ENCODE assay signal across 25 cellular contexts in the genomic region with DNA sequence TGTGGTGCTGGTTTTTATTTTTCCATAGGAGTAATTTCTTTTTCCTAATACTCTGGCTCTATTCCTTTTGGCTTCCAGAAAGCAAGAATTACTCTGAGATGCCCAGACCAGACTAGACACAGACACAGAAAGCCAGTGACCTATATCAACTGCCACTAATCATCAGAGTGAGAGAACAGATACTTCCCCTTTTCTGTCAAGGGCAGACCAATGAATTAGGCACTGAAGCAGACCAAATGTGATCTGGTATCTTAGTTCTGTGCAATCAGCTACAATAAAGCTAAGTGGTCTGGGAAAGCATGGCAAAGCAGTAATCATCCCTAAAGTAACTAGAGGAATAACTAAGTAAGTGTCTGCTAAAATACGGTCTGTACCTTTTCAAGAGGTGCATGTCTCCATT.
DNase-seq lines count a peak whose midpoint lies in the region; ATAC-seq lines count a peak whose summit lies in the region.
"Had no signal": no experiment of that assay in that cellular context is flagged by ENCODE, and none has a peak within 500 bp of the region (broad histone marks: within the 10 kb centered on the region; RNA-seq: fewer than 3 reads in every experiment).

No MANE protein-coding gene starts in this region.

- ATAC-seq in HG02610 (IDR thresholded peaks at IDR 0.05; ENCODE audit: unreplicated experiment), result peak; percentile 42
- ATAC-seq: body of pancreas; effector memory CD8-positive, alpha-beta T cell; esophagus mucosa; HepG2; PC-3 had no signal

- H3K36me3 ChIP-seq in SJCRH30, result no peaks in the 10 kb centered on the region
- H3K36me3 ChIP-seq: prostate gland, SJSA1, thyroid gland had no signal

- H3K9me3 ChIP-seq in SJCRH30 (replicated peaks), result no peaks in the 10 kb centered on the region
- H3K9me3 ChIP-seq: body of pancreas, prostate gland, SJSA1, thyroid gland had no signal

- no peak overlapping the region for H3K27ac ChIP-seq in SJCRH30
- H3K27ac ChIP-seq: body of pancreas, prostate gland, SJSA1 had no signal

- no peaks in the 10 kb centered on the region for H3K4me1 ChIP-seq in SJCRH30
- H3K4me1 ChIP-seq: body of pancreas, prostate gland, SJSA1 had no signal

- peak; percentile 21 for DNase-seq in DMS79 (lab: John Stamatoyannopoulos, UW)
- peak; percentile 99 for DNase-seq in OCI-M1 (lab: John Stamatoyannopoulos, UW)
- peak; percentile 31 for DNase-seq in left kidney (ENCODE audit: low read depth, low spot score)
- no peak for DNase-seq in NCI-H128 (lab: John Stamatoyannopoulos, UW; ENCODE audit: unreplicated experiment)
- no peak for DNase-seq in SJCRH30
- no peak for DNase-seq in NCI-H1105 treated with DMSO at 0.1 percent for 48 hours (lab: John Stamatoyannopoulos, UW)
- DNase-seq: activated CD4-positive, alpha-beta memory T cell treated with anti-CD3 and anti-CD28 coated beads for 36 hours; activated gamma-delta T cell; activated T-cell treated with anti-CD3 and anti-CD28 coated beads for 4 hours; CD8-positive, alpha-beta memory T cell; effector memory CD8-positive, alpha-beta T cell; foreskin melanocyte; mammary epithelial cell; NCI-H1694 treated with DMSO at 0.1 percent for 48 hours; NCI-H526 treated with DMSO at 0.1 percent for 48 hours; PC-3; small intestine; stimulated activated naive CD4-positive, alpha-beta T cell had no signal

- H3K27me3 ChIP-seq in SJCRH30, result no peaks in the 10 kb centered on the region
- H3K27me3 ChIP-seq: body of pancreas, SJSA1, thyroid gland had no signal

- H3K4me3 ChIP-seq in SJCRH30, result no peak overlapping the region
- H3K4me3 ChIP-seq: body of pancreas, prostate gland, SJSA1, thyroid gland had no signal

Comparison
In these comparisons a context has a peak if more than half of its experiments do, and no peak if none do; other contexts are left out.
1. DNase-seq: peak in DMS79 (single experiment), OCI-M1 (single experiment) and left kidney (single experiment); none in NCI-H128 (single experiment), SJCRH30 (0 of 2) and NCI-H1105 treated with DMSO at 0.1 percent for 48 hours (single experiment).